ENCODE assay signal across 1 cellular context in the genomic region with DNA sequence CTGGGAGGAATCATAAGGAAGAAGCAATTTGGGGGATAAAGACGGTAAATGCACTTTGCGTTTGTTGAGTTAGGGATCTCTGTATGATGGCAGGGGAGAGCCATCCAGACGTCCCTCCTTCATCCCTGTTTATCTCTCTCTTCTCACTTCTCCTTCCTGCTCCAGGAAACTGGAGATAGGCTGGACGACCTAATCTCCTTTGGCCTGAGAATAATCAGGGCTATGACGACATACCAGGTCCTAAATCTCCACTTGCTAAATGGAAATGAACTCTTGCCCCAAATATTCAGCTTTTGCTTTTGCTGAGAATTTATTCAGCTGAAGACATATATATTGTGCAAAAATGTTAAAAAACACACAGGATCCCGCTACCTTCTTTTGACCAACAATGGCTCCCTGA.
TF ChIP-seq lines count a peak whose summit lies in the region.

No MANE protein-coding gene starts in this region.

TF ChIP-seq in SK-N-SH, 30 proteins besides CTCF, POLR2A, EP300 and RAD21 (continued from another document):
- TF ChIP-seq, protein P1, sequence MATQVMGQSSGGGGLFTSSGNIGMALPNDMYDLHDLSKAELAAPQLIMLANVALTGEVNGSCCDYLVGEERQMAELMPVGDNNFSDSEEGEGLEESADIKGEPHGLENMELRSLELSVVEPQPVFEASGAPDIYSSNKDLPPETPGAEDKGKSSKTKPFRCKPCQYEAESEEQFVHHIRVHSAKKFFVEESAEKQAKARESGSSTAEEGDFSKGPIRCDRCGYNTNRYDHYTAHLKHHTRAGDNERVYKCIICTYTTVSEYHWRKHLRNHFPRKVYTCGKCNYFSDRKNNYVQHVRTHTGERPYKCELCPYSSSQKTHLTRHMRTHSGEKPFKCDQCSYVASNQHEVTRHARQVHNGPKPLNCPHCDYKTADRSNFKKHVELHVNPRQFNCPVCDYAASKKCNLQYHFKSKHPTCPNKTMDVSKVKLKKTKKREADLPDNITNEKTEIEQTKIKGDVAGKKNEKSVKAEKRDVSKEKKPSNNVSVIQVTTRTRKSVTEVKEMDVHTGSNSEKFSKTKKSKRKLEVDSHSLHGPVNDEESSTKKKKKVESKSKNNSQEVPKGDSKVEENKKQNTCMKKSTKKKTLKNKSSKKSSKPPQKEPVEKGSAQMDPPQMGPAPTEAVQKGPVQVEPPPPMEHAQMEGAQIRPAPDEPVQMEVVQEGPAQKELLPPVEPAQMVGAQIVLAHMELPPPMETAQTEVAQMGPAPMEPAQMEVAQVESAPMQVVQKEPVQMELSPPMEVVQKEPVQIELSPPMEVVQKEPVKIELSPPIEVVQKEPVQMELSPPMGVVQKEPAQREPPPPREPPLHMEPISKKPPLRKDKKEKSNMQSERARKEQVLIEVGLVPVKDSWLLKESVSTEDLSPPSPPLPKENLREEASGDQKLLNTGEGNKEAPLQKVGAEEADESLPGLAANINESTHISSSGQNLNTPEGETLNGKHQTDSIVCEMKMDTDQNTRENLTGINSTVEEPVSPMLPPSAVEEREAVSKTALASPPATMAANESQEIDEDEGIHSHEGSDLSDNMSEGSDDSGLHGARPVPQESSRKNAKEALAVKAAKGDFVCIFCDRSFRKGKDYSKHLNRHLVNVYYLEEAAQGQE (IDR thresholded peaks at IDR 0.05; ENCODE audit: low read depth, low read length): no peak
- TF ChIP-seq TEAD4 (IDR thresholded peaks at IDR 0.05; ENCODE audit: borderline replicate concordance, insufficient read depth): no peak
- TF ChIP-seq POLR2AphosphoS5 (IDR thresholded peaks at IDR 0.05; ENCODE audit: low read depth, low read length): no peak
- TF ChIP-seq, protein P2, sequence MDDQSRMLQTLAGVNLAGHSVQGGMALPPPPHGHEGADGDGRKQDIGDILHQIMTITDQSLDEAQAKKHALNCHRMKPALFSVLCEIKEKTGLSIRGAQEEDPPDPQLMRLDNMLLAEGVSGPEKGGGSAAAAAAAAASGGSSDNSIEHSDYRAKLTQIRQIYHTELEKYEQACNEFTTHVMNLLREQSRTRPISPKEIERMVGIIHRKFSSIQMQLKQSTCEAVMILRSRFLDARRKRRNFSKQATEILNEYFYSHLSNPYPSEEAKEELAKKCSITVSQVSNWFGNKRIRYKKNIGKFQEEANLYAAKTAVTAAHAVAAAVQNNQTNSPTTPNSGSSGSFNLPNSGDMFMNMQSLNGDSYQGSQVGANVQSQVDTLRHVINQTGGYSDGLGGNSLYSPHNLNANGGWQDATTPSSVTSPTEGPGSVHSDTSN (IDR thresholded peaks at IDR 0.05): no peak
- TF ChIP-seq MXI1 (IDR thresholded peaks at IDR 0.05; ENCODE audit: low read depth, low read length): no peak
- TF ChIP-seq TCF12 (IDR thresholded peaks at IDR 0.05): no peak
- TF ChIP-seq FOSL2 (IDR thresholded peaks at IDR 0.05; ENCODE audit: borderline replicate concordance, low read depth): no peak
- TF ChIP-seq ZBTB33 (IDR thresholded peaks at IDR 0.05; ENCODE audit: borderline replicate concordance, low read depth): no peak
- no peak for TF ChIP-seq NFIC (IDR thresholded peaks at IDR 0.05; ENCODE audit: borderline replicate concordance)
- TF ChIP-seq SIN3A (IDR thresholded peaks at IDR 0.05; ENCODE audit: borderline replicate concordance, low read depth, low read length): no peak
- no peak for TF ChIP-seq FOXM1 (IDR thresholded peaks at IDR 0.05; ENCODE audit: low read depth)
- TF ChIP-seq NRF1 (IDR thresholded peaks at IDR 0.05; ENCODE audit: low read depth, low read length): no peak
- no peak for TF ChIP-seq FOXJ3 (CRISPR knock-in tag; IDR thresholded peaks at IDR 0.05)
- TF ChIP-seq YY1 (IDR thresholded peaks at IDR 0.05; ENCODE audit: low read depth): no peak
- TF ChIP-seq, protein P3, sequence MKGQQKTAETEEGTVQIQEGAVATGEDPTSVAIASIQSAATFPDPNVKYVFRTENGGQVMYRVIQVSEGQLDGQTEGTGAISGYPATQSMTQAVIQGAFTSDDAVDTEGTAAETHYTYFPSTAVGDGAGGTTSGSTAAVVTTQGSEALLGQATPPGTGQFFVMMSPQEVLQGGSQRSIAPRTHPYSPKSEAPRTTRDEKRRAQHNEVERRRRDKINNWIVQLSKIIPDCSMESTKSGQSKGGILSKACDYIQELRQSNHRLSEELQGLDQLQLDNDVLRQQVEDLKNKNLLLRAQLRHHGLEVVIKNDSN (IDR thresholded peaks at IDR 0.05; ENCODE audit: borderline replicate concordance, low read depth): no peak
